10 cellular contexts compared by ENCODE assay signal in genomic region chr3:64220161-64220560, GRCh38. TPM values are rescaled to one million over a fixed set of nuclear protein-coding genes. Genes with fewer than 3 reads are reported as not detected.
DNase-seq lines count a peak whose midpoint lies in the region; ATAC-seq and TF ChIP-seq lines count a peak whose summit lies in the region.
"Had no signal": no experiment of that assay in that cellular context is flagged by ENCODE, and none has a peak within 500 bp of the region (broad histone marks: within the 10 kb centered on the region; RNA-seq: fewer than 3 reads in every experiment).

No MANE protein-coding gene starts in this region.

- H2BK120ac ChIP-seq in mesenchymal stem cell (ENCODE audit: low read depth, low read length): no peak overlapping the region

- H3K18ac ChIP-seq in mesenchymal stem cell (ENCODE audit: low read depth in 1 of 2, low read length in 2 of 2): peak overlapping the region in 1 of 2 experiments; percentile 81

- peak overlapping the region in 1 of 2 experiments; percentile 29 for H2BK12ac ChIP-seq in mesenchymal stem cell (ENCODE audit: low read length in 2 of 2)

- H3K23ac ChIP-seq in mesenchymal stem cell (ENCODE audit: low read length in 2 of 2): no peak overlapping the region

- H3K27ac ChIP-seq in mesenchymal stem cell (ENCODE audit: low read length, poor library complexity, severe bottlenecking): peak overlapping the region; percentile 73
- no peak overlapping the region for H3K27ac ChIP-seq in substantia nigra (ENCODE audit: low read depth, low read length, poor library complexity, severe bottlenecking)

- H2AFZ ChIP-seq in mesenchymal stem cell (ENCODE audit: low read depth, low read length): no peak overlapping the region

- H3K4ac ChIP-seq in mesenchymal stem cell (ENCODE audit: low read depth in 1 of 2, low read length in 2 of 2): peak overlapping the region in 1 of 2 experiments; percentile 42

- H2BK5ac ChIP-seq in mesenchymal stem cell (ENCODE audit: low read depth, low read length, poor library complexity, severe bottlenecking): no peak overlapping the region

- H2BK15ac ChIP-seq in mesenchymal stem cell (ENCODE audit: low read depth, poor library complexity, severe bottlenecking): no peak overlapping the region

- peak; percentile 20 for DNase-seq in DMS79 treated with DMSO at 0.1 percent for 48 hours (lab: John Stamatoyannopoulos, UW)
- DNase-seq in DMS79 (lab: John Stamatoyannopoulos, UW): no peak
- DNase-seq in dermis blood vessel endothelial cell: peak; percentile 52
- peak; percentile 40 for DNase-seq in mesenchymal stem cell
- no peak for DNase-seq in type B pancreatic cell (ENCODE audit: extremely low spot score, unreplicated experiment)
- no peak for DNase-seq in substantia nigra (lab: John Stamatoyannopoulos, UW)
- DNase-seq in RPMI8226: no peak
- DNase-seq: 8988T; NK-92 treated with Interleukin-12 subunit alpha and Interleukin-12 subunit beta, amount 100 ng/mL, for 24 hours had no signal

- WGBS in mesenchymal stem cell: 69% methylated on average over 4 of the region's 4 CpGs

- no peak overlapping the region for H4K8ac ChIP-seq in mesenchymal stem cell (ENCODE audit: low read length)

- H2AK5ac ChIP-seq in mesenchymal stem cell (ENCODE audit: low read length, severe bottlenecking): peak overlapping the region; percentile 17

- H3K4me3 ChIP-seq in mesenchymal stem cell (ENCODE audit: insufficient read depth in 1 of 2, low read depth in 1 of 2, low read length in 2 of 2): peak overlapping the region in 1 of 2 experiments; percentile 42

- H3K27ac Mint-ChIP-seq in type B pancreatic cell: peak overlapping the region; percentile 33

- H3K27me3 ChIP-seq in mesenchymal stem cell (ENCODE audit: control insufficient read depth in 1 of 2, insufficient read depth in 1 of 2, low read length in 2 of 2): no peaks in the 10 kb centered on the region

- peaks cover 72% of the 10 kb centered on the region for H3K4me1 Mint-ChIP-seq in type B pancreatic cell (ENCODE audit: unreplicated experiment)

- no peak overlapping the region for H3K4me3 Mint-ChIP-seq in type B pancreatic cell

- no peaks in the 10 kb centered on the region for H3K36me3 Mint-ChIP-seq in type B pancreatic cell

- H3K4me2 ChIP-seq in mesenchymal stem cell (ENCODE audit: low read length, poor library complexity, severe bottlenecking): peak overlapping the region; percentile 12

- no peaks in the 10 kb centered on the region for H3K9me3 Mint-ChIP-seq in type B pancreatic cell

- H3K27me3 Mint-ChIP-seq in type B pancreatic cell: no peaks in the 10 kb centered on the region

- TF ChIP-seq CTCF in type B pancreatic cell (conservative IDR thresholded peaks at IDR 0.05): no peak

- H3K9ac ChIP-seq in mesenchymal stem cell (ENCODE audit: low read length): peak overlapping the region; percentile 84

- H3K36me3 ChIP-seq in mesenchymal stem cell (ENCODE audit: control insufficient read depth in 1 of 2, insufficient read depth in 2 of 2, low read depth in 1 of 2, low read length in 2 of 2): peaks cover 0 to 6% of the 10 kb centered on the region in 2 experiments

- H3K9me3 ChIP-seq in mesenchymal stem cell (ENCODE audit: control insufficient read depth, low read length): no peaks in the 10 kb centered on the region

- H3K4me1 ChIP-seq in mesenchymal stem cell (ENCODE audit: control insufficient read depth, insufficient read depth, low read depth, low read length): peaks cover 20% of the 10 kb centered on the region

- H3K79me1 ChIP-seq in mesenchymal stem cell (replicated peaks; ENCODE audit: low read length, poor library complexity, severe bottlenecking): no peaks in the 10 kb centered on the region

- H3K14ac ChIP-seq in mesenchymal stem cell (ENCODE audit: low read length in 2 of 2): no peak overlapping the region

- no peak for ATAC-seq in GM19035 (IDR thresholded peaks at IDR 0.05; ENCODE audit: unreplicated experiment)

- no peak overlapping the region for H4K91ac ChIP-seq in mesenchymal stem cell (ENCODE audit: low read length)

RNA-seq across cellular contexts. Expression of gene PRICKLE2, which starts 5.1 kb away (rescaled TPM):
- total RNA-seq in dermis blood vessel endothelial cell: 2.5 and 3.2 TPM in 2 replicates
- polyA plus RNA-seq in mesenchymal stem cell (2013, experiment 1 of 2): 17.0 TPM
- polyA plus RNA-seq in mesenchymal stem cell (2013, experiment 2 of 2): 16.9 TPM
- total RNA-seq in type B pancreatic cell (ENCODE audit: low replicate concordance): 10.0 and 23.6 TPM in 2 replicates

Comparison
In these comparisons a context has a peak if more than half of its experiments do, and no peak if none do; other contexts are left out.
1. DNase-seq: peak in DMS79 treated with DMSO at 0.1 percent for 48 hours (single experiment), dermis blood vessel endothelial cell (single experiment) and mesenchymal stem cell (single experiment); none in DMS79 (single experiment), type B pancreatic cell (single experiment), substantia nigra (0 of 49) and RPMI8226 (single experiment).